In genomic region chr12:31897791-31898503, GRCh38 we compare ENCODE assay signal across 8 cellular contexts.
A peak's percentile ranks its signal among the peaks of the same experiment; 100 is the strongest.
DNase-seq lines count a peak whose midpoint lies in the region; ATAC-seq and TF ChIP-seq lines count a peak whose summit lies in the region.

No MANE protein-coding gene starts in this region.

- ATAC-seq in Panc1: 0 out of 2 replicates have a peak, but pooled peaks have one; percentile 51
- peak; percentile 7 for ATAC-seq in effector memory CD8-positive, alpha-beta T cell (replicated peaks)
- no peak for ATAC-seq in HG03442 (IDR thresholded peaks at IDR 0.05; ENCODE audit: unreplicated experiment)

- BruUV-seq in Panc1 (replicated peaks; lab: Mats Ljungman, UMichigan): no TSS peak

- intact Hi-C loops in Panc1 (cut with micrococcal nuclease; ENCODE audit: unreplicated experiment): no loop called here
- intact Hi-C loops in posterior vena cava (cut with DNase I): no loop called here

- no peaks in the 10 kb centered on the region for H3K36me3 ChIP-seq in BE2C
- H3K36me3 ChIP-seq in HEK293 (ENCODE audit: control insufficient read depth in 2 of 2, insufficient read depth in 1 of 2, low read length in 2 of 2): no peaks in the 10 kb centered on the region
- H3K36me3 ChIP-seq in Panc1 (ENCODE audit: control insufficient read depth, insufficient read depth, low read length): no peaks in the 10 kb centered on the region

- H3K27ac ChIP-seq in HEK293 (ENCODE audit: extremely low read depth, low read depth, low read length): 0 out of 2 replicates have a peak overlapping the region, but pooled peaks have one; percentile 25
- H3K27ac ChIP-seq in Panc1 (ENCODE audit: low read length): no peak overlapping the region

- TF ChIP-seq CTCF in BE2C (IDR thresholded peaks at IDR 0.05; ENCODE audit: low read depth, low read length) (no peak), HEK293 (tag by site-specific recombination; IDR thresholded peaks at IDR 0.05) (no peak), Panc1 (IDR thresholded peaks at IDR 0.05) (no peak)

- peaks cover 15 to 19% of the 10 kb centered on the region in 2 donors for H3K9me3 Mint-ChIP-seq in effector memory CD8-positive, alpha-beta T cell

- POLR2A ChIA-PET in HEK293 (lab: Yijun Ruan, JAX) (interaction anchor here (0.6 kb wide), 2 partner anchors 139 to 213 kb away, joined by 6 read pairs; no protein-coding TSS in a partner anchor), Panc1 (lab: Charles Lee) (no interaction called here)

- H3K27ac Mint-ChIP-seq in effector memory CD8-positive, alpha-beta T cell: peak overlapping the region; percentile 82 to 98

- H3K4me1 Mint-ChIP-seq in effector memory CD8-positive, alpha-beta T cell (ENCODE audit: low read depth in 2 of 2): peaks cover 36 to 53% of the 10 kb centered on the region in 2 donors

- CTCF ChIA-PET in HEK293 (lab: Yijun Ruan, JAX) (no interaction called here), Panc1 (lab: Charles Lee) (no interaction called here)

- no peaks in the 10 kb centered on the region for H3K27me3 Mint-ChIP-seq in effector memory CD8-positive, alpha-beta T cell

- H3K27me3 ChIP-seq in BE2C (no peaks in the 10 kb centered on the region), Panc1 (ENCODE audit: control insufficient read depth, insufficient read depth, low read length) (no peaks in the 10 kb centered on the region)

- H3K4me3 ChIP-seq in BE2C (ENCODE audit: low read depth, low read length): no peak overlapping the region
- H3K4me3 ChIP-seq in HEK293 (ENCODE audit: low read depth, low read length): no peak overlapping the region
- H3K4me3 ChIP-seq in Panc1 (ENCODE audit: low read depth in 2 of 2, low read length in 2 of 2): no peak overlapping the region

- peak; percentile 36 for DNase-seq in BE2C
- no peak for DNase-seq in Panc1 (ENCODE audit: low read depth, low spot score)
- peak; percentile 35 to 43 (median 41) for DNase-seq in effector memory CD8-positive, alpha-beta T cell
- DNase-seq in renal cortical epithelial cell (ENCODE audit: low read depth): peak; percentile 78
- no peak for DNase-seq in posterior vena cava (ENCODE audit: low spot score)
- no peak for DNase-seq in amniotic stem cell (lab: John Stamatoyannopoulos, UW)

- no peaks in the 10 kb centered on the region for H3K9me3 ChIP-seq in BE2C
- no peaks in the 10 kb centered on the region for H3K9me3 ChIP-seq in HEK293 (ENCODE audit: control insufficient read depth, insufficient read depth, low read depth, low read length)
- H3K9me3 ChIP-seq in Panc1 (ENCODE audit: control insufficient read depth, insufficient read depth, low read depth, low read length): no peaks in the 10 kb centered on the region

- H3K4me1 ChIP-seq in BE2C (no peaks in the 10 kb centered on the region), HEK293 (ENCODE audit: control insufficient read depth, insufficient read depth, low read length) (peaks cover 5% of the 10 kb centered on the region), Panc1 (ENCODE audit: control insufficient read depth, insufficient read depth, low read length) (no peaks in the 10 kb centered on the region)

- H3K36me3 Mint-ChIP-seq in effector memory CD8-positive, alpha-beta T cell (ENCODE audit: insufficient read depth): peaks cover 29% of the 10 kb centered on the region

- in situ Hi-C loops in Panc1 (cut with HindIII; ENCODE audit: low pct_unique_long_range_greater_than_20kb, low sequenced_read_pairs): loop anchor here (10.0 kb wide), 1 partner anchor 87 kb away; no protein-coding TSS in a partner anchor

- H3K4me3 Mint-ChIP-seq in effector memory CD8-positive, alpha-beta T cell: peak overlapping the region; percentile 54 to 84

TF ChIP-seq in HEK293, 187 proteins besides CTCF, POLR2A, EP300 and RAD21:
- TF ChIP-seq GLIS1 (tag by site-specific recombination; IDR thresholded peaks at IDR 0.05) (peak; percentile 86), ZNF202 (tag by site-specific recombination; IDR thresholded peaks at IDR 0.05; ENCODE audit: borderline replicate concordance) (no peak), OSR2 (tag by site-specific recombination; IDR thresholded peaks at IDR 0.05) (peak; percentile 65), ZNF561 (tag by site-specific recombination; IDR thresholded peaks at IDR 0.05; ENCODE audit: borderline replicate concordance) (0 out of 2 replicates have a peak, but pooled peaks have one; percentile 31), EGR2 (tag by site-specific recombination; IDR thresholded peaks at IDR 0.05; ENCODE audit: low read depth) (0 out of 2 replicates have a peak, but pooled peaks have one; percentile 14), ZNF398 (tag by site-specific recombination; IDR thresholded peaks at IDR 0.05) (peak; percentile 66), ZSCAN16 (tag by site-specific recombination; IDR thresholded peaks at IDR 0.05) (no peak), ZNF19 (tag by site-specific recombination; IDR thresholded peaks at IDR 0.05; ENCODE audit: low read depth) (no peak), MZF1 (tag by site-specific recombination; IDR thresholded peaks at IDR 0.05; ENCODE audit: borderline replicate concordance) (peak; percentile 57; the same call in 1 of the 2 replicates), ZNF366 (tag by site-specific recombination; conservative IDR thresholded peaks at IDR 0.05) (no peak), ZFHX2 (tag by site-specific recombination; conservative IDR thresholded peaks at IDR 0.05) (peak; percentile 45), ZNF837 (tag by site-specific recombination; IDR thresholded peaks at IDR 0.05) (no peak), ZNF830 (tag by site-specific recombination; IDR thresholded peaks at IDR 0.05; ENCODE audit: low read depth) (no peak), ZNF548 (tag by site-specific recombination; IDR thresholded peaks at IDR 0.05) (no peak), ZIC2 (tag by site-specific recombination; IDR thresholded peaks at IDR 0.05) (peak; percentile 56), ZNF132 (tag by site-specific recombination; IDR thresholded peaks at IDR 0.05; ENCODE audit: borderline replicate concordance) (no peak), ZNF610 (tag by site-specific recombination; IDR thresholded peaks at IDR 0.05; ENCODE audit: borderline replicate concordance) (0 out of 2 replicates have a peak, but pooled peaks have one; percentile 25), SETDB1 (IDR thresholded peaks at IDR 0.05; ENCODE audit: insufficient read length, low read length) (peak; percentile 13), ZNF660 (tag by site-specific recombination; IDR thresholded peaks at IDR 0.05) (0 out of 2 replicates have a peak, but pooled peaks have one; percentile 70), ZNF394 (tag by site-specific recombination; IDR thresholded peaks at IDR 0.05; ENCODE audit: borderline replicate concordance) (no peak), ZNF513 (tag by site-specific recombination; IDR thresholded peaks at IDR 0.05) (no peak)
- TF ChIP-seq, protein P1, sequence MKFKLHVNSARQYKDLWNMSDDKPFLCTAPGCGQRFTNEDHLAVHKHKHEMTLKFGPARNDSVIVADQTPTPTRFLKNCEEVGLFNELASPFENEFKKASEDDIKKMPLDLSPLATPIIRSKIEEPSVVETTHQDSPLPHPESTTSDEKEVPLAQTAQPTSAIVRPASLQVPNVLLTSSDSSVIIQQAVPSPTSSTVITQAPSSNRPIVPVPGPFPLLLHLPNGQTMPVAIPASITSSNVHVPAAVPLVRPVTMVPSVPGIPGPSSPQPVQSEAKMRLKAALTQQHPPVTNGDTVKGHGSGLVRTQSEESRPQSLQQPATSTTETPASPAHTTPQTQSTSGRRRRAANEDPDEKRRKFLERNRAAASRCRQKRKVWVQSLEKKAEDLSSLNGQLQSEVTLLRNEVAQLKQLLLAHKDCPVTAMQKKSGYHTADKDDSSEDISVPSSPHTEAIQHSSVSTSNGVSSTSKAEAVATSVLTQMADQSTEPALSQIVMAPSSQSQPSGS (tag by site-specific recombination; IDR thresholded peaks at IDR 0.05; ENCODE audit: low read depth): no peak

Comparison
In these comparisons a context has a peak if more than half of its experiments do, and no peak if none do; other contexts are left out.
1. DNase-seq: peak in BE2C (single experiment), effector memory CD8-positive, alpha-beta T cell (3 of 3) and renal cortical epithelial cell (single experiment); none in Panc1 (single experiment), posterior vena cava (single experiment) and amniotic stem cell (single experiment).